Comparison of ENCODE assay signal across 8 cellular contexts in genomic region chr9:71001780-71002386, GRCh38.
DNase-seq lines count a peak whose midpoint lies in the region; TF ChIP-seq lines count a peak whose summit lies in the region.

No MANE protein-coding gene starts in this region.

- DNase-seq in EH (ENCODE audit: low read depth): peak; percentile 41
- DNase-seq in GM23248: peak; percentile 46
- peak; percentile 6 for DNase-seq in NCI-H510A treated with DMSO at 0.1 percent for 48 hours (lab: John Stamatoyannopoulos, UW)
- no peak for DNase-seq in esophagus squamous epithelium (lab: John Stamatoyannopoulos, UW)
- DNase-seq in sigmoid colon: no peak
- no peak for DNase-seq in middle frontal gyrus (ENCODE audit: extremely low spot score, low spot score)
- no peak for DNase-seq in central memory CD4-positive, alpha-beta T cell
- no peak for DNase-seq in stimulated activated CD8-positive, alpha-beta memory T cell treated with anti-CD3 and anti-CD28 coated beads, Interleukin-4, amount 100 ng/mL, for 48 hours

- H3K9me3 ChIP-seq in GM23248 (ENCODE audit: low read depth) (no peaks in the 10 kb centered on the region), esophagus squamous epithelium (peaks cover 0 to 11% (median 10%) of the 10 kb centered on the region in 3 donors), sigmoid colon (peaks cover 0 to 6% (median 5%) of the 10 kb centered on the region in 4 donors)

- H3K27me3 ChIP-seq in GM23248 (replicated peaks; ENCODE audit: insufficient read depth) (no peaks in the 10 kb centered on the region; the same call in 1 of the 2 replicates), esophagus squamous epithelium (no peaks in the 10 kb centered on the region), sigmoid colon (no peaks in the 10 kb centered on the region)

- TF ChIP-seq CTCF in esophagus squamous epithelium (IDR thresholded peaks at IDR 0.05) (peak in 5 of 6 experiments; percentile 26 to 52 (median 31)), sigmoid colon (IDR thresholded peaks at IDR 0.05) (peak in 3 of 4 experiments; percentile 25 to 38 (median 28))

- H3K9ac ChIP-seq in GM23248: no peak overlapping the region

- no peaks in the 10 kb centered on the region for H3K79me2 ChIP-seq in GM23248 (ENCODE audit: insufficient read depth)

- H3K4me1 ChIP-seq in GM23248 (ENCODE audit: insufficient read depth): 0 out of 2 replicates have a peak, but pooled peaks cover 7% of the 10 kb centered on the region
- no peaks in the 10 kb centered on the region for H3K4me1 ChIP-seq in esophagus squamous epithelium
- H3K4me1 ChIP-seq in sigmoid colon: no peaks in the 10 kb centered on the region

- H2AFZ ChIP-seq in GM23248: no peak overlapping the region

- 37 to 42% methylated on average over 5 of the region's 5 CpGs for WGBS in GM23248 (ENCODE audit: low coverage in 1 of 2, low lambda C conversion rate in 2 of 2, missing lambda C conversion rate in 2 of 2), 2 experiments
- WGBS in esophagus squamous epithelium, 2 donors: 58 to 60% methylated on average over 5 of the region's 5 CpGs
- WGBS in sigmoid colon, 2 donors: 75 to 81% methylated on average over 5 of the region's 5 CpGs

- no peaks in the 10 kb centered on the region for H3F3A ChIP-seq in GM23248 (ENCODE audit: insufficient read depth)

- no peak for TF ChIP-seq EP300 in sigmoid colon (IDR thresholded peaks at IDR 0.05)

- in situ Hi-C loops in GM23248 (cut with MboI): no loop called here

- no peak overlapping the region for H3K4me2 ChIP-seq in GM23248 (ENCODE audit: unreplicated experiment)

- H3K4me3 ChIP-seq in GM23248 (no peak overlapping the region), esophagus squamous epithelium (no peak overlapping the region), sigmoid colon (no peak overlapping the region)

- intact Hi-C loops in esophagus squamous epithelium (cut with DNase I): loop anchor here (5.0 kb wide), 1 partner anchor 365 kb away; no protein-coding TSS in a partner anchor
- intact Hi-C loops in sigmoid colon (cut with DNase I): no loop called here

- TF ChIP-seq POLR2A in esophagus squamous epithelium (IDR thresholded peaks at IDR 0.05): no peak
- TF ChIP-seq POLR2A in sigmoid colon (IDR thresholded peaks at IDR 0.05): no peak

- H3K27ac ChIP-seq in GM23248 (no peak overlapping the region), esophagus squamous epithelium (no peak overlapping the region), sigmoid colon (no peak overlapping the region)

- no peaks in the 10 kb centered on the region for H4K20me1 ChIP-seq in GM23248 (ENCODE audit: insufficient read depth)

- H3K36me3 ChIP-seq in GM23248 (ENCODE audit: low read depth): no peaks in the 10 kb centered on the region
- no peaks in the 10 kb centered on the region for H3K36me3 ChIP-seq in esophagus squamous epithelium
- no peaks in the 10 kb centered on the region for H3K36me3 ChIP-seq in sigmoid colon

- H3K9me2 ChIP-seq in GM23248 (ENCODE audit: insufficient read depth): no peaks in the 10 kb centered on the region

Comparison
In these comparisons a context has a peak if more than half of its experiments do, and no peak if none do; other contexts are left out.
1. DNase-seq: peak in EH (single experiment), GM23248 (single experiment) and NCI-H510A treated with DMSO at 0.1 percent for 48 hours (single experiment); none in esophagus squamous epithelium (single experiment), sigmoid colon (single experiment), middle frontal gyrus (single experiment), central memory CD4-positive, alpha-beta T cell (single experiment) and stimulated activated CD8-positive, alpha-beta memory T cell treated with anti-CD3 and anti-CD28 coated beads, Interleukin-4, amount 100 ng/mL, for 48 hours (single experiment).